ENCODE assay signal across 8 cellular contexts in genomic region chr10:103396789-103397087, GRCh38. TPM values are rescaled to one million over a fixed set of nuclear protein-coding genes. Genes with fewer than 3 reads are reported as not detected.
DNase-seq lines count a peak whose midpoint lies in the region; ATAC-seq and TF ChIP-seq lines count a peak whose summit lies in the region.

No MANE protein-coding gene starts in this region.

- H3K27me3 ChIP-seq in left lung (no peaks in the 10 kb centered on the region), thymus (ENCODE audit: control insufficient read depth, insufficient read depth) (no peaks in the 10 kb centered on the region)

- peak overlapping the region; percentile 96 for H3K27ac Mint-ChIP-seq in activated T-cell treated with anti-CD3 and anti-CD28 coated beads, Interleukin-2, amount 50 U/mL, for 24 hours
- peak overlapping the region; percentile 91 for H3K27ac Mint-ChIP-seq in activated naive CD8-positive, alpha-beta T cell treated with anti-CD3 and anti-CD28 coated beads, Interleukin-2, amount 10 ng/mL, durations not matched to agents 7 days and 5 days

- H3K4me1 Mint-ChIP-seq in activated T-cell treated with anti-CD3 and anti-CD28 coated beads, Interleukin-2, amount 50 U/mL, for 24 hours (ENCODE audit: low read depth), result peaks cover 63% of the 10 kb centered on the region
- H3K4me1 Mint-ChIP-seq in activated naive CD8-positive, alpha-beta T cell treated with anti-CD3 and anti-CD28 coated beads, Interleukin-2, amount 10 ng/mL, durations not matched to agents 7 days and 5 days, result peaks cover 43% of the 10 kb centered on the region

- no peaks in the 10 kb centered on the region for H3K9me3 Mint-ChIP-seq in activated T-cell treated with anti-CD3 and anti-CD28 coated beads, Interleukin-2, amount 50 U/mL, for 24 hours
- H3K9me3 Mint-ChIP-seq in activated naive CD8-positive, alpha-beta T cell treated with anti-CD3 and anti-CD28 coated beads, Interleukin-2, amount 10 ng/mL, durations not matched to agents 7 days and 5 days, result no peaks in the 10 kb centered on the region

- H3K4me1 ChIP-seq in left lung, result peaks cover 18 to 56% of the 10 kb centered on the region in 2 donors
- peaks cover 20% of the 10 kb centered on the region for H3K4me1 ChIP-seq in thymus (ENCODE audit: control insufficient read depth, insufficient read depth, low read length)

- intact Hi-C loops in left lung (cut with DNase I), result no loop called here

- DNase-seq in activated T-cell treated with anti-CD3 and anti-CD28 coated beads, Interleukin-2, amount 50 U/mL, for 24 hours, result no peak
- no peak for DNase-seq in activated T-cell treated with anti-CD3 and anti-CD28 coated beads, Interleukin-2, amount 50 U/mL, for 48 hours
- no peak for DNase-seq in activated naive CD8-positive, alpha-beta T cell treated with anti-CD3 and anti-CD28 coated beads, Interleukin-2, amount 10 ng/mL, durations not matched to agents 7 days and 5 days
- DNase-seq in left lung (no peak), T1000 (lab: John Stamatoyannopoulos, UW) (no peak), COR-L47 (lab: John Stamatoyannopoulos, UW) (no peak)

- POLR2A ChIA-PET in activated naive CD8-positive, alpha-beta T cell treated with anti-CD3 and anti-CD28 coated beads, Interleukin-2, amount 10 ng/mL, durations not matched to agents 7 days and 5 days (lab: Charles Lee), result interaction anchor here (0.7 to 3.2 kb wide), 9 partner anchors 8 to 158 kb away, joined by 3 to 27 read pairs (median 5); partner anchors contain the start of genes CALHM2, NEURL1 and TAF5

- no peak for TF ChIP-seq CTCF in left lung (IDR thresholded peaks at IDR 0.05)

- H3K4me3 Mint-ChIP-seq in activated T-cell treated with anti-CD3 and anti-CD28 coated beads, Interleukin-2, amount 50 U/mL, for 24 hours, result peak overlapping the region; percentile 99
- H3K4me3 Mint-ChIP-seq in activated naive CD8-positive, alpha-beta T cell treated with anti-CD3 and anti-CD28 coated beads, Interleukin-2, amount 10 ng/mL, durations not matched to agents 7 days and 5 days, result peak overlapping the region; percentile 93

- H3K27ac ChIP-seq in left lung (peak overlapping the region in 1 of 2 donors; percentile 76), thymus (ENCODE audit: low read depth) (peak overlapping the region; percentile 73)

- H3K4me3 ChIP-seq in left lung, result peak overlapping the region; percentile 71 to 95
- H3K4me3 ChIP-seq in thymus (ENCODE audit: low read length), result peak overlapping the region; percentile 91

- H3K27me3 Mint-ChIP-seq in activated T-cell treated with anti-CD3 and anti-CD28 coated beads, Interleukin-2, amount 50 U/mL, for 24 hours, result no peaks in the 10 kb centered on the region
- no peaks in the 10 kb centered on the region for H3K27me3 Mint-ChIP-seq in activated naive CD8-positive, alpha-beta T cell treated with anti-CD3 and anti-CD28 coated beads, Interleukin-2, amount 10 ng/mL, durations not matched to agents 7 days and 5 days

- H3K9me3 ChIP-seq in left lung (no peaks in the 10 kb centered on the region), thymus (ENCODE audit: control insufficient read depth) (no peaks in the 10 kb centered on the region)

- WGBS in thymus, result under 1% methylated on average over 8 of the region's 8 CpGs

- no peak for ATAC-seq in activated naive CD8-positive, alpha-beta T cell treated with anti-CD3 and anti-CD28 coated beads, Interleukin-2, amount 10 ng/mL, durations not matched to agents 7 days and 5 days (ENCODE audit: low read depth)
- ATAC-seq in left lung (no peak), GM19328 (IDR thresholded peaks at IDR 0.05; ENCODE audit: unreplicated experiment) (no peak)

- peaks cover 0 to 40% of the 10 kb centered on the region in 2 donors for H3K36me3 ChIP-seq in left lung
- H3K36me3 ChIP-seq in thymus (ENCODE audit: control insufficient read depth, insufficient read depth), result peaks cover 14% of the 10 kb centered on the region

- peaks cover 96% of the 10 kb centered on the region for H3K36me3 Mint-ChIP-seq in activated T-cell treated with anti-CD3 and anti-CD28 coated beads, Interleukin-2, amount 50 U/mL, for 24 hours (ENCODE audit: low read depth)
- H3K36me3 Mint-ChIP-seq in activated naive CD8-positive, alpha-beta T cell treated with anti-CD3 and anti-CD28 coated beads, Interleukin-2, amount 10 ng/mL, durations not matched to agents 7 days and 5 days, result peaks cover 18% of the 10 kb centered on the region

RNA-seq across cellular contexts. Expression of gene PDCD11, which starts 0.3 kb away (rescaled TPM):
- 10 to 100 TPM; 45.1 to 49.9 TPM for total RNA-seq in activated naive CD8-positive, alpha-beta T cell treated with anti-CD3 and anti-CD28 coated beads, Interleukin-2, amount 10 ng/mL, durations not matched to agents 7 days and 5 days
- 10 to 100 TPM; 20.1 to 35.4 TPM for total RNA-seq in left lung
- 20.4 TPM for polyA plus RNA-seq in thymus

RNA-seq across cellular contexts. Expression of gene ATP5MK, which starts 0.5 kb away (rescaled TPM):
- total RNA-seq in activated naive CD8-positive, alpha-beta T cell treated with anti-CD3 and anti-CD28 coated beads, Interleukin-2, amount 10 ng/mL, durations not matched to agents 7 days and 5 days, result 100 to 1,000 TPM; 264 to 291 TPM
- total RNA-seq in left lung, result 100 to 1,000 TPM; 257 to 259 TPM
- 772 TPM for polyA plus RNA-seq in thymus

RNA-seq across cellular contexts. Expression of gene TAF5, which starts 29.0 kb away (rescaled TPM):
- 10 to 100 TPM; 11.6 to 12.1 TPM for total RNA-seq in activated naive CD8-positive, alpha-beta T cell treated with anti-CD3 and anti-CD28 coated beads, Interleukin-2, amount 10 ng/mL, durations not matched to agents 7 days and 5 days
- 1 to 10 TPM; 3.7 to 5.1 TPM for total RNA-seq in left lung
- polyA plus RNA-seq in thymus, result 5.1 TPM

RNA-seq across cellular contexts. Expression of gene PCGF6, which starts 45.8 kb away (rescaled TPM):
- 10 to 100 TPM; 13.6 to 14.7 TPM for total RNA-seq in activated naive CD8-positive, alpha-beta T cell treated with anti-CD3 and anti-CD28 coated beads, Interleukin-2, amount 10 ng/mL, durations not matched to agents 7 days and 5 days
- 1 to 10 TPM; 7.7 to 8.5 TPM for total RNA-seq in left lung
- 12.6 TPM for polyA plus RNA-seq in thymus

RNA-seq across cellular contexts. Expression of gene CALHM2, which starts 55.4 kb away (rescaled TPM):
- 100 to 1,000 TPM; 117 to 124 TPM for total RNA-seq in activated naive CD8-positive, alpha-beta T cell treated with anti-CD3 and anti-CD28 coated beads, Interleukin-2, amount 10 ng/mL, durations not matched to agents 7 days and 5 days
- total RNA-seq in left lung, result 10 to 100 TPM; 29.4 to 60.2 TPM
- polyA plus RNA-seq in thymus, result 13.8 TPM
